In the genomic region with DNA sequence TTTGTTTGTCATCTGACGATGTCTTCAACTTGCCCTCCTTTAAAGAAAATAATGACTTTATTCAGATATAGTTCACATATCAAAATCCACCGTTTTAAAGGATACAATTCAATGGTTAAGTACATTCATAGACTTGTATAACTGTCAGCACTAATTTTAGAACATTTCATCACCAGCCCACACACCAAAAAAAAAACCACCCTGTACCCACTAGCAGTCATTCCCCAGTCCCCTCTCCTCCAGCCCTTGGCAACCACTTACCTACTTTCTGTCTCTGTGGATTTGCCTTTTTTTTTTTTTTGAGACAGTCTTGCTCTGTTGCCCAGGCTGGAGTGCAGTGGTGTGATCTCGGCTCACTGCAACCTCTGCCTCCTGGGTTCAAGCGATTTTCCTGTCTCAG, we compare ENCODE assay signal across 18 cellular contexts. TPM values are rescaled to one million over a fixed set of nuclear protein-coding genes. Genes with fewer than 3 reads are reported as not detected.
A peak's percentile ranks its signal among the peaks of the same experiment; 100 is the strongest.
DNase-seq lines count a peak whose midpoint lies in the region; ATAC-seq and TF ChIP-seq lines count a peak whose summit lies in the region.
"Had no signal": no experiment of that assay in that cellular context is flagged by ENCODE, and none has a peak within 500 bp of the region (broad histone marks: within the 10 kb centered on the region; RNA-seq: fewer than 3 reads in every experiment).

No MANE protein-coding gene starts in this region.

- no peaks in the 10 kb centered on the region for H3K36me3 Mint-ChIP-seq in activated B cell treated with CpG ODN at 0.5 μM for 24 hours (ENCODE audit: low read depth)
- H3K36me3 Mint-ChIP-seq in nephron (ENCODE audit: low read depth), result no peaks in the 10 kb centered on the region
- H3K36me3 Mint-ChIP-seq: T-cell had no signal

- H3K4me3 ChIP-seq in breast epithelium, result no peak overlapping the region
- H3K4me3 ChIP-seq: mucosa of descending colon, sigmoid colon, thoracic aorta had no signal

- H3K9me3 Mint-ChIP-seq in activated B cell treated with CpG ODN at 0.5 μM for 24 hours, result no peaks in the 10 kb centered on the region
- H3K9me3 Mint-ChIP-seq in nephron, result no peaks in the 10 kb centered on the region
- H3K9me3 Mint-ChIP-seq: effector memory CD8-positive, alpha-beta T cell; T-cell had no signal

- POLR2A ChIA-PET in activated B cell treated with CpG ODN at 0.5 μM for 24 hours (lab: Charles Lee), result no interaction called here

- CTCF ChIA-PET in activated B cell treated with CpG ODN at 0.5 μM for 24 hours (lab: Charles Lee), result no interaction called here

- no peaks in the 10 kb centered on the region for H3K9me3 ChIP-seq in breast epithelium
- H3K9me3 ChIP-seq: mucosa of descending colon, sigmoid colon, thoracic aorta had no signal

- in situ Hi-C loops in KBM-7 (cut with MboI; ENCODE audit: low pct_unique_long_range_greater_than_20kb, low sequenced_read_pairs), result no loop called here

- intact Hi-C loops in activated B cell treated with CpG ODN at 0.5 μM for 24 hours (cut with micrococcal nuclease), result no loop called here
- intact Hi-C loops in breast epithelium (cut with DNase I; ENCODE audit: low total_unique reads), result no loop called here

- no peaks in the 10 kb centered on the region for H3K27me3 ChIP-seq in breast epithelium
- H3K27me3 ChIP-seq: sigmoid colon had no signal

- no peak overlapping the region for H3K27ac ChIP-seq in breast epithelium
- H3K27ac ChIP-seq: WERI-Rb-1 had no signal

- TF ChIP-seq POLR2A in breast epithelium (IDR thresholded peaks at IDR 0.05), result no peak

- H3K4me1 Mint-ChIP-seq in activated B cell treated with CpG ODN at 0.5 μM for 24 hours (peaks cover 25% of the 10 kb centered on the region), nephron (peaks cover 51% of the 10 kb centered on the region)

- peak overlapping the region; percentile 70 for H3K27ac Mint-ChIP-seq in activated B cell treated with CpG ODN at 0.5 μM for 24 hours
- H3K27ac Mint-ChIP-seq in nephron, result peak overlapping the region in 2 of 3 experiments; percentile 48 to 73
- H3K27ac Mint-ChIP-seq: effector memory CD8-positive, alpha-beta T cell; T-cell had no signal

- no peaks in the 10 kb centered on the region for H3K36me3 ChIP-seq in breast epithelium
- H3K36me3 ChIP-seq: sigmoid colon, thoracic aorta, WERI-Rb-1 had no signal

- TF ChIP-seq CTCF in activated B cell treated with CpG ODN at 0.5 μM for 24 hours (IDR thresholded peaks at IDR 0.05) (no peak), nephron (IDR thresholded peaks at IDR 0.05; ENCODE audit: unreplicated experiment in 3 of 3) (no peak), breast epithelium (IDR thresholded peaks at IDR 0.05) (no peak)

- no peaks in the 10 kb centered on the region for H3K27me3 Mint-ChIP-seq in activated B cell treated with CpG ODN at 0.5 μM for 24 hours
- H3K27me3 Mint-ChIP-seq in nephron (ENCODE audit: low read depth), result no peaks in the 10 kb centered on the region
- H3K27me3 Mint-ChIP-seq: T-cell had no signal

- peak overlapping the region; percentile 19 for H3K4me3 Mint-ChIP-seq in activated B cell treated with CpG ODN at 0.5 μM for 24 hours
- peak overlapping the region in 1 of 3 experiments; percentile 34 for H3K4me3 Mint-ChIP-seq in nephron
- H3K4me3 Mint-ChIP-seq: effector memory CD8-positive, alpha-beta T cell; T-cell had no signal

- H3K4me1 ChIP-seq in breast epithelium, result no peaks in the 10 kb centered on the region

- peak; percentile 55 for DNase-seq in CD1c-positive myeloid dendritic cell (ENCODE audit: extremely low spot score)
- DNase-seq in KBM-7, result peak; percentile 46
- no peak for DNase-seq in activated B cell treated with CpG ODN at 0.5 μM for 24 hours
- no peak for DNase-seq in cortex of kidney (lab: John Stamatoyannopoulos, UW)
- no peak for DNase-seq in breast epithelium (ENCODE audit: low spot score in 2 of 2)
- no peak for DNase-seq in effector CD4-positive, alpha-beta T cell
- DNase-seq: effector memory CD8-positive, alpha-beta T cell; hypothalamus; kidney glomerular epithelial cell; mucosa of descending colon; NCI-H2107; NCI-H526; sigmoid colon; stimulated activated CD4-positive, alpha-beta T cell treated with anti-CD3 and anti-CD28 coated beads, Interleukin-2, amount 100 ng/mL, for 24 hours; T-cell; WERI-Rb-1 had no signal

- ATAC-seq in activated B cell treated with CpG ODN at 0.5 μM for 24 hours (ENCODE audit: low read depth), result peak; percentile 43
- ATAC-seq: effector memory CD8-positive, alpha-beta T cell; mucosa of descending colon; T-cell had no signal

RNA-seq across cellular contexts. Expression of a gene that starts 5.3 kb away (rescaled TPM):
- total RNA-seq in activated B cell treated with CpG ODN at 0.5 μM for 24 hours (14.5 and 17.0 TPM in 2 replicates), breast epithelium (10 to 100 TPM; 25.3 to 34.4 (median 27.7) TPM)

RNA-seq across cellular contexts. Expression of a gene that starts 26.1 kb away (rescaled TPM):
- total RNA-seq in activated B cell treated with CpG ODN at 0.5 μM for 24 hours (32.7 and 35.7 TPM in 2 replicates), breast epithelium (10 to 100 TPM; 19.4 to 28.7 (median 23.6) TPM)

RNA-seq across cellular contexts. Expression of a gene that starts 40.6 kb away (rescaled TPM):
- 42.3 and 45.8 TPM in 2 replicates for total RNA-seq in activated B cell treated with CpG ODN at 0.5 μM for 24 hours
- 10 to 100 TPM; 31.8 to 68.8 (median 58.2) TPM for total RNA-seq in breast epithelium

Comparison
In these comparisons a context has a peak if more than half of its experiments do, and no peak if none do; other contexts are left out.
1. DNase-seq: peak in CD1c-positive myeloid dendritic cell (single experiment) and KBM-7 (single experiment); none in activated B cell treated with CpG ODN at 0.5 μM for 24 hours (single experiment), cortex of kidney (single experiment), breast epithelium (0 of 2) and effector CD4-positive, alpha-beta T cell (single experiment).